15 cellular contexts compared by ENCODE assay signal in genomic region chr6:148525453-148525852, GRCh38.
A peak's percentile ranks its signal among the peaks of the same experiment; 100 is the strongest.
DNase-seq lines count a peak whose midpoint lies in the region; ATAC-seq and TF ChIP-seq lines count a peak whose summit lies in the region.
"Had no signal": no experiment of that assay in that cellular context is flagged by ENCODE, and none has a peak within 500 bp of the region (broad histone marks: within the 10 kb centered on the region; RNA-seq: fewer than 3 reads in every experiment).

No MANE protein-coding gene starts in this region.

- WGBS in adipose tissue, 3 donors = 69 to 93% (median 73%) methylated on average over 4 of the region's 4 CpGs

- H3K27me3 ChIP-seq in foreskin keratinocyte (no peaks in the 10 kb centered on the region), lower lobe of right lung (ENCODE audit: low read depth) (no peaks in the 10 kb centered on the region)
- H3K27me3 ChIP-seq: body of pancreas had no signal

- no peak overlapping the region for H3K4me3 ChIP-seq in lower lobe of right lung
- H3K4me3 ChIP-seq: body of pancreas, HAP-1, PC-9 had no signal

- H3K27ac ChIP-seq in adipose tissue (ENCODE audit: low read depth, low read length) = peak overlapping the region; percentile 15
- H3K27ac ChIP-seq in foreskin keratinocyte = no peak overlapping the region
- H3K27ac ChIP-seq in lower lobe of right lung = no peak overlapping the region
- H3K27ac ChIP-seq: body of pancreas, PC-9 had no signal

- intact Hi-C loops in activated CD4-positive, alpha-beta T cell treated with anti-CD3 and anti-CD28 coated beads for 36 hours (cut with DNase I, micrococcal nuclease) = no loop called here
- intact Hi-C loops in lower lobe of right lung (cut with DNase I) = no loop called here

- TF ChIP-seq CTCF in foreskin keratinocyte (conservative IDR thresholded peaks at IDR 0.05) = no peak
- no peak for TF ChIP-seq CTCF in lower lobe of right lung (IDR thresholded peaks at IDR 0.05)

- POLR2A ChIA-PET in activated CD4-positive, alpha-beta T cell treated with anti-CD3 and anti-CD28 coated beads for 36 hours (lab: Charles Lee) = no interaction called here
- POLR2A ChIA-PET in activated CD4-positive, alpha-beta T cell treated with anti-CD3 and anti-CD28 coated beads, Interleukin-2, amount 10 ng/mL, durations not matched to agents 7 days and 5 days (lab: Charles Lee) = no interaction called here

- DNase-seq in activated CD4-positive, alpha-beta T cell treated with anti-CD3 and anti-CD28 coated beads for 36 hours = peak; percentile 19
- DNase-seq in activated CD4-positive, alpha-beta T cell treated with anti-CD3 and anti-CD28 coated beads, Interleukin-2, amount 10 ng/mL, durations not matched to agents 7 days and 5 days = no peak
- DNase-seq in foreskin keratinocyte (no peak), stromal cell of bone marrow (ENCODE audit: low read depth) (peak; percentile 83), lower lobe of right lung (no peak), NCI-H1092 treated with DMSO at 0.1 percent for 48 hours (lab: John Stamatoyannopoulos, UW) (no peak)
- DNase-seq in stimulated activated CD4-positive, alpha-beta T cell treated with anti-CD3 and anti-CD28 coated beads, Interleukin-4, amount 100 ng/mL, for 24 hours = no peak
- DNase-seq: 8988T; activated CD4-positive, alpha-beta T cell treated with anti-CD3 and anti-CD28 coated beads for 4 hours; body of pancreas; GF-D8; NCI-H1436 treated with DMSO at 0.1 percent for 48 hours; PC-9 had no signal

- H3K36me3 ChIP-seq in lower lobe of right lung = peaks cover 73% of the 10 kb centered on the region
- H3K36me3 ChIP-seq: HAP-1 had no signal

- H3K27me3 Mint-ChIP-seq in activated CD4-positive, alpha-beta T cell treated with anti-CD3 and anti-CD28 coated beads for 36 hours = peaks cover 1% of the 10 kb centered on the region
- H3K27me3 Mint-ChIP-seq in activated CD4-positive, alpha-beta T cell treated with anti-CD3 and anti-CD28 coated beads, Interleukin-2, amount 10 ng/mL, durations not matched to agents 7 days and 5 days = peaks cover 2% of the 10 kb centered on the region

- peak overlapping the region; percentile 24 for H3K27ac Mint-ChIP-seq in activated CD4-positive, alpha-beta T cell treated with anti-CD3 and anti-CD28 coated beads for 36 hours
- H3K27ac Mint-ChIP-seq in activated CD4-positive, alpha-beta T cell treated with anti-CD3 and anti-CD28 coated beads, Interleukin-2, amount 10 ng/mL, durations not matched to agents 7 days and 5 days = no peak overlapping the region

- no peak overlapping the region for H3K4me3 Mint-ChIP-seq in activated CD4-positive, alpha-beta T cell treated with anti-CD3 and anti-CD28 coated beads for 36 hours
- H3K4me3 Mint-ChIP-seq in activated CD4-positive, alpha-beta T cell treated with anti-CD3 and anti-CD28 coated beads, Interleukin-2, amount 10 ng/mL, durations not matched to agents 7 days and 5 days = no peak overlapping the region

- H3K9me3 ChIP-seq in lower lobe of right lung = no peaks in the 10 kb centered on the region
- H3K9me3 ChIP-seq: body of pancreas, HAP-1 had no signal

- peaks cover 21% of the 10 kb centered on the region for H3K4me1 Mint-ChIP-seq in activated CD4-positive, alpha-beta T cell treated with anti-CD3 and anti-CD28 coated beads for 36 hours
- peaks cover 4% of the 10 kb centered on the region for H3K4me1 Mint-ChIP-seq in activated CD4-positive, alpha-beta T cell treated with anti-CD3 and anti-CD28 coated beads, Interleukin-2, amount 10 ng/mL, durations not matched to agents 7 days and 5 days

- H3K4me1 ChIP-seq in foreskin keratinocyte = peaks cover 4% of the 10 kb centered on the region
- H3K4me1 ChIP-seq in lower lobe of right lung = peaks cover 11% of the 10 kb centered on the region

- peak; percentile 20 for ATAC-seq in activated CD4-positive, alpha-beta T cell treated with anti-CD3 and anti-CD28 coated beads for 36 hours
- peak; percentile 34 for ATAC-seq in foreskin keratinocyte
- ATAC-seq in lower lobe of right lung = no peak
- ATAC-seq: body of pancreas had no signal

- H3K9me3 Mint-ChIP-seq in activated CD4-positive, alpha-beta T cell treated with anti-CD3 and anti-CD28 coated beads for 36 hours (ENCODE audit: low read depth) = no peaks in the 10 kb centered on the region
- no peaks in the 10 kb centered on the region for H3K9me3 Mint-ChIP-seq in activated CD4-positive, alpha-beta T cell treated with anti-CD3 and anti-CD28 coated beads, Interleukin-2, amount 10 ng/mL, durations not matched to agents 7 days and 5 days

- no peaks in the 10 kb centered on the region for H3K36me3 Mint-ChIP-seq in activated CD4-positive, alpha-beta T cell treated with anti-CD3 and anti-CD28 coated beads for 36 hours (ENCODE audit: low read depth)
- H3K36me3 Mint-ChIP-seq in activated CD4-positive, alpha-beta T cell treated with anti-CD3 and anti-CD28 coated beads, Interleukin-2, amount 10 ng/mL, durations not matched to agents 7 days and 5 days (ENCODE audit: low read depth) = no peaks in the 10 kb centered on the region

- CTCF ChIA-PET in activated CD4-positive, alpha-beta T cell treated with anti-CD3 and anti-CD28 coated beads for 36 hours (lab: Charles Lee) = no interaction called here
- CTCF ChIA-PET in activated CD4-positive, alpha-beta T cell treated with anti-CD3 and anti-CD28 coated beads, Interleukin-2, amount 10 ng/mL, durations not matched to agents 7 days and 5 days (lab: Charles Lee) = no interaction called here

Comparison
In these comparisons a context has a peak if more than half of its experiments do, and no peak if none do; other contexts are left out.
1. DNase-seq: peak in activated CD4-positive, alpha-beta T cell treated with anti-CD3 and anti-CD28 coated beads for 36 hours (single experiment) and stromal cell of bone marrow (single experiment); none in activated CD4-positive, alpha-beta T cell treated with anti-CD3 and anti-CD28 coated beads, Interleukin-2, amount 10 ng/mL, durations not matched to agents 7 days and 5 days (single experiment), foreskin keratinocyte (0 of 2), lower lobe of right lung (single experiment), stimulated activated CD4-positive, alpha-beta T cell treated with anti-CD3 and anti-CD28 coated beads, Interleukin-4, amount 100 ng/mL, for 24 hours (single experiment) and NCI-H1092 treated with DMSO at 0.1 percent for 48 hours (single experiment).
2. ATAC-seq: peak in activated CD4-positive, alpha-beta T cell treated with anti-CD3 and anti-CD28 coated beads for 36 hours (single experiment) and foreskin keratinocyte (single experiment); none in lower lobe of right lung (0 of 2).